Comparison of ENCODE assay signal across 8 cellular contexts in genomic region chr17:63698886-63699637, GRCh38. TPM values are rescaled to one million over a fixed set of nuclear protein-coding genes. Genes with fewer than 3 reads are reported as not detected.
DNase-seq lines count a peak whose midpoint lies in the region; ATAC-seq and TF ChIP-seq lines count a peak whose summit lies in the region.

No MANE protein-coding gene starts in this region.

- H3K4me3 Mint-ChIP-seq in mesothelial cell of epicardium = peak overlapping the region; percentile 70

- no peaks in the 10 kb centered on the region for H3K27me3 Mint-ChIP-seq in mesothelial cell of epicardium (ENCODE audit: low read depth)

- DNase-seq in AG20443 (ENCODE audit: low spot score) (peak; percentile 42), Kasumi-1 (lab: John Stamatoyannopoulos, UW) (peak; percentile 95 to 97), dermis blood vessel endothelial cell (peak; percentile 55), mesothelial cell of epicardium (ENCODE audit: low spot score in 2 of 2, unreplicated experiment in 2 of 2) (peak in 1 of 2 experiments; percentile 59), NCI-H524 (lab: John Stamatoyannopoulos, UW) (no peak)
- DNase-seq in activated CD4-positive, alpha-beta T cell treated with anti-CD3 and anti-CD28 coated beads for 4 hours = peak; percentile 77 to 82
- peak; percentile 85 for DNase-seq in stimulated activated CD8-positive, alpha-beta memory T cell treated with anti-CD3 and anti-CD28 coated beads, Interleukin-4, amount 100 ng/mL, for 48 hours

- peaks cover 4% of the 10 kb centered on the region for H3K36me3 Mint-ChIP-seq in mesothelial cell of epicardium

- ATAC-seq in GM19324 (IDR thresholded peaks at IDR 0.05; ENCODE audit: low FRiP score, unreplicated experiment) = peak; percentile 23

- peaks cover 22% of the 10 kb centered on the region for H3K4me1 Mint-ChIP-seq in mesothelial cell of epicardium

- no peak overlapping the region for H3K27ac Mint-ChIP-seq in mesothelial cell of epicardium

- H3K9me3 Mint-ChIP-seq in mesothelial cell of epicardium = no peaks in the 10 kb centered on the region

- no peak for TF ChIP-seq CTCF in mesothelial cell of epicardium (IDR thresholded peaks at IDR 0.05; ENCODE audit: unreplicated experiment)

RNA-seq across cellular contexts. Expression of gene LIMD2, which starts 0.9 kb away (rescaled TPM):
- 46.5 and 64.4 TPM in 2 replicates for total RNA-seq in dermis blood vessel endothelial cell
- 76.5 to 79.3 TPM (median 77.0 TPM) in 3 replicates for total RNA-seq in mesothelial cell of epicardium

RNA-seq across cellular contexts. Expression of gene STRADA, which starts 42.5 kb away (rescaled TPM):
- total RNA-seq in dermis blood vessel endothelial cell (26.5 and 27.5 TPM in 2 replicates), mesothelial cell of epicardium (57.2 to 62.9 TPM (median 62.3 TPM) in 3 replicates)

Comparison
In these comparisons a context has a peak if more than half of its experiments do, and no peak if none do; other contexts are left out.
1. DNase-seq: peak in AG20443 (single experiment), Kasumi-1 (2 of 2), activated CD4-positive, alpha-beta T cell treated with anti-CD3 and anti-CD28 coated beads for 4 hours (2 of 2), dermis blood vessel endothelial cell (single experiment) and stimulated activated CD8-positive, alpha-beta memory T cell treated with anti-CD3 and anti-CD28 coated beads, Interleukin-4, amount 100 ng/mL, for 48 hours (single experiment); none in NCI-H524 (0 of 2).